Comparison of ENCODE assay signal across 9 cellular contexts in the genomic region with DNA sequence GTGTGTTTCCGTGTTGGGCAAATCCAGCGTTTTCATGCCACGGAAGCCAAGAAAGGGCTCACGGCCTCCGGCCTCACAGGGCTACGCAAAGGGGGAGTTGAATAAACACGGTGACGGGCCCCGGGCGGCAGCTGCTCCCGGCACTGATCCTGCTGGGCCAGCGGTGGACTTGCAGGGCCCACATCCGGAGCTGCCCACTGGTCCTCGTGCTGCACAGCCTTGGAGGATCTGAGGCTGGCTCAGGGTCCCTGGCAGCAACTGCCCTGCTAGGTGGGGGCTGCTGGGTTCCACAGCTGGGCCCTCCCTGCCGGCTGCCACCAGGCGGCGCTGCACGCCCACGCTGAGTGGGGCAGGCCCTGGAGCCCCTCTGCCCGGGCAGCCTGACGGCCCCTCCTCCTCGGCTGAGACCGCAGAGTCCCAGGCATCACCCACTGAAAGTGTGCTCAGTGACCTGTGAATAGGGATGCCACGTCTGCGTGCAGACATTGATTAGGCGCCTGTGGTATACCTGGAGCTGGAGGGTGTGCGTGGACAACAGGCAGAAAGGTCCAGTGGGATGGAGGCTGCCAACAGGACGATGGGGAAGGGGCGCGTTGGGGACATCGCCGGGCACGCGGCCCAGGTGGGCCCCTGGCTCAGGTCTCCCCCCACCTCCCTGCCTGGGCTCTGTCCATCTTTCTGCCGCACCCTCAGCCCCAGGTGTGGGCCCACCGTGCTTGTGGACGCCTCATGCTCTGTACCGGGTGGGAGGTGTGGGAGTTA. TPM values are rescaled to one million over a fixed set of nuclear protein-coding genes. Genes with fewer than 3 reads are reported as not detected.
A peak's percentile ranks its signal among the peaks of the same experiment; 100 is the strongest.
DNase-seq lines count a peak whose midpoint lies in the region; ATAC-seq and TF ChIP-seq lines count a peak whose summit lies in the region.
"Had no signal": no experiment of that assay in that cellular context is flagged by ENCODE, and none has a peak within 500 bp of the region (broad histone marks: within the 10 kb centered on the region; RNA-seq: fewer than 3 reads in every experiment).

No MANE protein-coding gene starts in this region.

- TF ChIP-seq CTCF in OCI-LY1 (IDR thresholded peaks at IDR 0.05; ENCODE audit: low read length) (peak; percentile 93), fibroblast of the aortic adventitia (IDR thresholded peaks at IDR 0.05; ENCODE audit: insufficient read depth, low read length) (peak; percentile 84)

- ATAC-seq in GM19023 (IDR thresholded peaks at IDR 0.05; ENCODE audit: unreplicated experiment) = no peak
- ATAC-seq in HG02642 (IDR thresholded peaks at IDR 0.05; ENCODE audit: poor library complexity, unreplicated experiment) = no peak

- intact Hi-C loops in posterior cingulate gyrus (cut with DNase I) = loop anchor here (5.0 kb wide), 1 partner anchor 148 kb away; no protein-coding TSS in a partner anchor

- no peak overlapping the region for H3K4me2 ChIP-seq in OCI-LY1 (ENCODE audit: low read length)

- H3K27ac ChIP-seq in OCI-LY1 (ENCODE audit: low read depth, low read length, poor library complexity, severe bottlenecking) = no peak overlapping the region

- H3K9me3 ChIP-seq in OCI-LY1 (ENCODE audit: low read length) = no peaks in the 10 kb centered on the region

- H3K27me3 ChIP-seq in OCI-LY1 (ENCODE audit: insufficient read depth, low read length) = no peaks in the 10 kb centered on the region; the same call in 1 of the 2 replicates

- no peaks in the 10 kb centered on the region for H3F3A ChIP-seq in OCI-LY1 (ENCODE audit: insufficient read depth, low read length)

- no peaks in the 10 kb centered on the region for H3K79me2 ChIP-seq in OCI-LY1 (ENCODE audit: insufficient read depth, low read length)

- no peaks in the 10 kb centered on the region for H3K9me2 ChIP-seq in OCI-LY1 (ENCODE audit: low read depth, low read length)

- H3K9ac ChIP-seq in OCI-LY1 (ENCODE audit: low read length) = no peak overlapping the region

- H3K4me3 ChIP-seq in OCI-LY1 (ENCODE audit: low read depth, low read length, poor library complexity, severe bottlenecking) (no peak overlapping the region), fibroblast of the aortic adventitia (ENCODE audit: low read depth, low read length) (no peak overlapping the region)

- peak; percentile 32 for DNase-seq in NCI-H1092 treated with DMSO at 0.1 percent for 48 hours (lab: John Stamatoyannopoulos, UW)
- DNase-seq in NCI-H1092 (lab: John Stamatoyannopoulos, UW) = no peak
- DNase-seq in activated T-helper 1 cell treated with anti-CD3 and anti-CD28 coated beads, Interleukin-2, amount 50 U/mL, for 16 hours (ENCODE audit: low read depth in 1 of 2, low spot score in 1 of 2) = peak; percentile 51 to 56
- DNase-seq in fibroblast of the aortic adventitia (ENCODE audit: low read depth) = peak; percentile 20
- DNase-seq in posterior cingulate gyrus = peak in 7 of 10 donors; percentile 58 to 96 (median 68)

- no peaks in the 10 kb centered on the region for H4K20me1 ChIP-seq in OCI-LY1 (ENCODE audit: insufficient read depth, low read length)

- H2AFZ ChIP-seq in OCI-LY1 (ENCODE audit: low read length) = no peak overlapping the region

- peaks cover 34% of the 10 kb centered on the region for H3K36me3 ChIP-seq in OCI-LY1 (ENCODE audit: insufficient read depth, low read length)

- no peaks in the 10 kb centered on the region for H3K4me1 ChIP-seq in OCI-LY1 (ENCODE audit: insufficient read depth, low read length, severe bottlenecking)

RNA-seq across cellular contexts. Expression of a gene that starts 5.3 kb away (rescaled TPM):
- total RNA-seq in fibroblast of the aortic adventitia (ENCODE audit: low replicate concordance) = 0.08 and 0.63 TPM in 2 replicates

RNA-seq across cellular contexts. Expression of a gene that starts 12.0 kb away (rescaled TPM):
- total RNA-seq in fibroblast of the aortic adventitia (ENCODE audit: low replicate concordance) = 151 and 239 TPM in 2 replicates

RNA-seq across cellular contexts. Expression of a gene that starts 40.6 kb away (rescaled TPM):
- total RNA-seq in fibroblast of the aortic adventitia (ENCODE audit: low replicate concordance) = not detected in 2 replicates
- total RNA-seq: glomerular endothelial cell had no signal

RNA-seq across cellular contexts. Expression of a gene that starts 48.9 kb away (rescaled TPM):
- 13.5 and 22.0 TPM in 2 replicates for total RNA-seq in fibroblast of the aortic adventitia (ENCODE audit: low replicate concordance)

RNA-seq across cellular contexts. Expression of a gene that starts 52.9 kb away (rescaled TPM):
- total RNA-seq in fibroblast of the aortic adventitia (ENCODE audit: low replicate concordance) = 31.0 and 65.8 TPM in 2 replicates
